ENCODE assay signal across 8 cellular contexts in genomic region chr19:16470541-16470910, GRCh38. TPM values are rescaled to one million over a fixed set of nuclear protein-coding genes. Genes with fewer than 3 reads are reported as not detected.
DNase-seq lines count a peak whose midpoint lies in the region; ATAC-seq and TF ChIP-seq lines count a peak whose summit lies in the region.

No MANE protein-coding gene starts in this region.

- H3K9ac ChIP-seq in KMS-11: peak overlapping the region; percentile 55; the same call in 1 of the 2 replicates

- H3K36me3 ChIP-seq in KMS-11 (ENCODE audit: insufficient read depth): no peaks in the 10 kb centered on the region
- H3K36me3 ChIP-seq in naive thymus-derived CD4-positive, alpha-beta T cell (ENCODE audit: control insufficient read depth in 2 of 3, insufficient read depth in 3 of 3, low read length in 3 of 3): peaks cover 0 to 3% (median 0%) of the 10 kb centered on the region in 3 experiments

- peaks cover 56% of the 10 kb centered on the region for H3K79me2 ChIP-seq in KMS-11 (ENCODE audit: insufficient read depth, low read depth)

- TF ChIP-seq CTCF in CD14-positive monocyte (IDR thresholded peaks at IDR 0.05) (no peak), KMS-11 (conservative IDR thresholded peaks at IDR 0.05; ENCODE audit: low read depth, low read length) (no peak), cardiac fibroblast (IDR thresholded peaks at IDR 0.05; ENCODE audit: low read depth, low read length) (no peak), GM13977 (IDR thresholded peaks at IDR 0.05; ENCODE audit: extremely low read depth, insufficient read depth, missing control alignments) (no peak)

- ATAC-seq in naive thymus-derived CD4-positive, alpha-beta T cell: no peak

- POLR2A ChIA-PET in naive thymus-derived CD4-positive, alpha-beta T cell (lab: Charles Lee): interaction anchor here (1.0 to 1.9 kb wide), 2 partner anchors 25 to 1092 kb away, joined by 3 to 4 read pairs; partner anchors contain the start of genes C19orf44 and CALR3

- H3K27me3 Mint-ChIP-seq in CD14-positive monocyte (ENCODE audit: low read depth in 3 of 3): peaks cover 0 to 2% (median 0%) of the 10 kb centered on the region in 3 donors
- H3K27me3 Mint-ChIP-seq in naive thymus-derived CD4-positive, alpha-beta T cell: peaks cover 0 to 2% (median 0%) of the 10 kb centered on the region in 5 donors

- CTCF ChIA-PET in naive thymus-derived CD4-positive, alpha-beta T cell (lab: Charles Lee): no interaction called here

- H3K9me3 Mint-ChIP-seq in CD14-positive monocyte: peaks cover 0 to 8% (median 5%) of the 10 kb centered on the region in 7 donors
- peaks cover 0 to 4% (median 0%) of the 10 kb centered on the region in 11 donors for H3K9me3 Mint-ChIP-seq in naive thymus-derived CD4-positive, alpha-beta T cell

- no peak for DNase-seq in CD14-positive monocyte (ENCODE audit: low spot score)
- DNase-seq in cardiac fibroblast (ENCODE audit: low read depth in 2 of 2): peak; percentile 13 to 25
- DNase-seq in naive thymus-derived CD4-positive, alpha-beta T cell: no peak
- no peak for DNase-seq in AML-193 (lab: John Stamatoyannopoulos, UW)
- no peak for DNase-seq in posterior vena cava (ENCODE audit: low spot score)
- no peak for DNase-seq in GM13977 (ENCODE audit: low spot score)
- no peak for DNase-seq in AG08396 (ENCODE audit: low spot score)

- H3K4me1 ChIP-seq in KMS-11 (ENCODE audit: low read depth, poor library complexity, severe bottlenecking): peaks cover 28% of the 10 kb centered on the region
- H3K4me1 ChIP-seq in naive thymus-derived CD4-positive, alpha-beta T cell (ENCODE audit: control insufficient read depth in 2 of 2, insufficient read depth in 2 of 2, low read length in 2 of 2): peaks cover 5 to 15% of the 10 kb centered on the region in 2 donors

- H3K4me3 Mint-ChIP-seq in CD14-positive monocyte: peak overlapping the region; percentile 85 to 92
- H3K4me3 Mint-ChIP-seq in naive thymus-derived CD4-positive, alpha-beta T cell: peak overlapping the region; percentile 84 to 93 (median 88)

- H3K4me2 ChIP-seq in KMS-11: peak overlapping the region; percentile 88

- H3K27me3 ChIP-seq in KMS-11 (ENCODE audit: insufficient read depth, low read depth): no peaks in the 10 kb centered on the region
- no peaks in the 10 kb centered on the region for H3K27me3 ChIP-seq in naive thymus-derived CD4-positive, alpha-beta T cell (ENCODE audit: control insufficient read depth in 2 of 2, insufficient read depth in 2 of 2, low read length in 2 of 2)

- no peak overlapping the region for H3K27ac ChIP-seq in KMS-11
- no peak overlapping the region for H3K27ac ChIP-seq in naive thymus-derived CD4-positive, alpha-beta T cell (ENCODE audit: low read depth, low read length)

- in situ Hi-C loops in GM13977 (cut with MboI; ENCODE audit: low pct_unique_long_range_greater_than_20kb, low sequenced_read_pairs, unreplicated experiment): no loop called here

- peaks cover 12% of the 10 kb centered on the region; the same call in 1 of the 2 replicates for H4K20me1 ChIP-seq in KMS-11 (ENCODE audit: insufficient read depth)

- H3K4me3 ChIP-seq in KMS-11 (IDR thresholded peaks at IDR 0.05; ENCODE audit: insufficient read depth, low read depth, low read length) (no peak overlapping the region), cardiac fibroblast (replicated peaks in 1 of 2; ENCODE audit: low read depth in 2 of 2, low read length in 2 of 2) (peak overlapping the region; percentile 64 to 78)
- peak overlapping the region; percentile 96 for H3K4me3 ChIP-seq in naive thymus-derived CD4-positive, alpha-beta T cell (ENCODE audit: low read length)

- H3K9me3 ChIP-seq in naive thymus-derived CD4-positive, alpha-beta T cell (ENCODE audit: control insufficient read depth in 2 of 3, low read length in 3 of 3): no peaks in the 10 kb centered on the region

- H2AFZ ChIP-seq in KMS-11 (ENCODE audit: low read depth): no peak overlapping the region

- intact Hi-C loops in CD14-positive monocyte (cut with micrococcal nuclease) (loop anchor here in 1 of 2 donors (2.0 kb wide), 1 partner anchor 24 kb away; no protein-coding TSS in a partner anchor), posterior vena cava (cut with DNase I) (no loop called here)
- intact Hi-C loops in naive thymus-derived CD4-positive, alpha-beta T cell (cut with micrococcal nuclease): loop anchor here (2.0 to 5.0 kb wide), 4 partner anchors 72 to 1093 kb away; partner anchors contain the start of genes AKAP8 (in 1 of the 2), AP1M1 (in 1 of the 2), CHERP (in 1 of the 2) and HAUS8 (in 1 of the 2)

- peaks cover 32% of the 10 kb centered on the region for H3K4me1 Mint-ChIP-seq in CD14-positive monocyte
- H3K4me1 Mint-ChIP-seq in naive thymus-derived CD4-positive, alpha-beta T cell: peaks cover 32 to 50% (median 45%) of the 10 kb centered on the region in 7 donors

- H3K27ac Mint-ChIP-seq in CD14-positive monocyte: peak overlapping the region in 1 of 7 donors; percentile 50
- peak overlapping the region in 7 of 9 donors; percentile 18 to 87 (median 83) for H3K27ac Mint-ChIP-seq in naive thymus-derived CD4-positive, alpha-beta T cell

- peaks cover 15 to 16% of the 10 kb centered on the region in 2 donors for H3K36me3 Mint-ChIP-seq in CD14-positive monocyte
- peaks cover 0 to 4% (median 0%) of the 10 kb centered on the region in 5 donors for H3K36me3 Mint-ChIP-seq in naive thymus-derived CD4-positive, alpha-beta T cell

RNA-seq across cellular contexts. Expression of gene EPS15L1, which starts 1.2 kb away (rescaled TPM):
- 1 to 10 TPM; 5.2 to 6.1 TPM for polyA plus RNA-seq in CD14-positive monocyte
- total RNA-seq in naive thymus-derived CD4-positive, alpha-beta T cell: 10 to 100 TPM; 40.8 to 60.1 (median 48.3) TPM
- 10 to 100 TPM in 1 of 2 donors, 1 to 10 TPM in 1; 9.5 to 14.6 TPM for polyA plus RNA-seq in naive thymus-derived CD4-positive, alpha-beta T cell
- total RNA-seq in posterior vena cava: 10 to 100 TPM; 33.0 to 36.4 TPM

RNA-seq across cellular contexts. Expression of gene CALR3, which starts 25.4 kb away (rescaled TPM):
- polyA plus RNA-seq in CD14-positive monocyte: not detected
- not detected for total RNA-seq in naive thymus-derived CD4-positive, alpha-beta T cell
- not detected for polyA plus RNA-seq in naive thymus-derived CD4-positive, alpha-beta T cell
- total RNA-seq in posterior vena cava: not detected

RNA-seq across cellular contexts. Expression of gene C19orf44, which starts 25.7 kb away (rescaled TPM):
- polyA plus RNA-seq in CD14-positive monocyte: under 1 TPM in 1 of 2 donors, not detected in 1; 0.58 TPM
- total RNA-seq in naive thymus-derived CD4-positive, alpha-beta T cell: 1 to 10 TPM; 1.5 to 6.0 (median 3.4) TPM
- polyA plus RNA-seq in naive thymus-derived CD4-positive, alpha-beta T cell: 1 to 10 TPM; 1.3 to 2.1 TPM
- total RNA-seq in posterior vena cava: 1 to 10 TPM; 4.2 to 4.6 TPM

Comparison
In these comparisons a context has a peak if more than half of its experiments do, and no peak if none do; other contexts are left out.
1. DNase-seq: peak in cardiac fibroblast (2 of 2); none in CD14-positive monocyte (single experiment), naive thymus-derived CD4-positive, alpha-beta T cell (0 of 9), AML-193 (0 of 2), posterior vena cava (single experiment), GM13977 (single experiment) and AG08396 (single experiment).
2. intact Hi-C loops: an anchor here in naive thymus-derived CD4-positive, alpha-beta T cell (2.0 to 5.0 kb wide); none called in posterior vena cava.